In the genomic region with DNA sequence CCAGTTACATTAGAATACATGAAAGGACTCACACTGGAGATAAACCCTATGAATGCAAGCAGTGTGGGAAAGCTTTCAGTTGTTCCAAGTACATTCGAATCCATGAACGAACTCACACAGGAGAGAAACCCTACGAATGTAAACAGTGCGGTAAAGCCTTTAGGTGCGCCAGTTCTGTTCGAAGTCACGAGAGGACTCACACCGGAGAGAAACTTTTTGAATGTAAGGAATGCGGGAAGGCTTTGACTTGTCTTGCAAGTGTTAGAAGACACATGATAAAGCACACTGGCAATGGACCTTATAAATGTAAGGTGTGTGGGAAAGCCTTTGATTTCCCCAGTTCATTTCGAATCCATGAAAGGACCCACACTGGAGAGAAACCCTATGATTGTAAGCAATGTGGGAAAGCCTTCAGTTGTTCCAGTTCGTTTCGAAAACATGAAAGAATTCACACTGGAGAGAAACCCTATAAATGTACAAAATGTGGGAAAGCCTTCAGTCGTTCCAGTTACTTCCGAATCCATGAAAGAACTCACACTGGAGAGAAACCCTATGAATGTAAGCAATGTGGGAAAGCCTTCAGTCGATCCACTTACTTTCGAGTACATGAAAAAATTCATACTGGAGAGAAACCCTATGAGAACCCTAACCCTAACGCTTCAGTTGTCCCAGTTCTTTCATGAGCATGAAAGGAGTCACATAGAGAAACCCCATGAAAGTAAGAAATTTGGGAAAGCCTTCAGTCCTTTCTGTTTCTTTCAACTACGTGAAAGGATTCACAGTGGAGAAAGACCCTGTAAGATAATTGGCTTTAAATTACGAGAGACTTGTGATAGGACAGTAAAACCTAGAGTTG, we compare ENCODE assay signal across 1 cellular context.
TF ChIP-seq lines count a peak whose summit lies in the region.

No MANE protein-coding gene starts in this region.

TF ChIP-seq in HepG2, 621 proteins besides CTCF, POLR2A, EP300 and RAD21:
- TF ChIP-seq LCORL (IDR thresholded peaks at IDR 0.05) (no peak), LCORL (CRISPR knock-in tag; IDR thresholded peaks at IDR 0.05) (no peak), ZNF598 (CRISPR knock-in tag; IDR thresholded peaks at IDR 0.05; ENCODE audit: borderline replicate concordance) (no peak), ZNF549 (CRISPR knock-in tag; IDR thresholded peaks at IDR 0.05) (no peak), MZF1 (CRISPR knock-in tag; IDR thresholded peaks at IDR 0.05; ENCODE audit: borderline replicate concordance) (no peak)
- TF ChIP-seq, protein P1, sequence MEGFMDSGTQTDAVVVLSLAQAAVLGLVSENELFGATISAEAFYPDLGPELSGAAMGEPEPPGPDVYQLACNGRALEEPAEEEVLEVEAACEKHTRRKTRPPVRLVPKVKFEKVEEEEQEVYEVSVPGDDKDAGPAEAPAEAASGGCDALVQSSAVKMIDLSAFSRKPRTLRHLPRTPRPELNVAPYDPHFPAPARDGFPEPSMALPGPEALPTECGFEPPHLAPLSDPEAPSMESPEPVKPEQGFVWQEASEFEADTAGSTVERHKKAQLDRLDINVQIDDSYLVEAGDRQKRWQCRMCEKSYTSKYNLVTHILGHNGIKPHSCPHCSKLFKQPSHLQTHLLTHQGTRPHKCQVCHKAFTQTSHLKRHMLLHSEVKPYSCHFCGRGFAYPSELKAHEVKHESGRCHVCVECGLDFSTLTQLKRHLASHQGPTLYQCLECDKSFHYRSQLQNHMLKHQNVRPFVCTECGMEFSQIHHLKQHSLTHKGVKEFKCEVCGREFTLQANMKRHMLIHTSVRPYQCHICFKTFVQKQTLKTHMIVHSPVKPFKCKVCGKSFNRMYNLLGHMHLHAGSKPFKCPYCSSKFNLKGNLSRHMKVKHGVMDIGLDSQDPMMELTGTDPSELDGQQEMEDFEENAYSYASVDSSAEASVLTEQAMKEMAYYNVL (CRISPR knock-in tag; IDR thresholded peaks at IDR 0.05; ENCODE audit: borderline replicate concordance) = no peak
